In genomic region chr14:24688030-24688658, GRCh38 we compare ENCODE assay signal across 20 cellular contexts. TPM values are rescaled to one million over a fixed set of nuclear protein-coding genes. Genes with fewer than 3 reads are reported as not detected.
DNase-seq lines count a peak whose midpoint lies in the region; ATAC-seq, FAIRE-seq and TF ChIP-seq lines count a peak whose summit lies in the region.
"Had no signal": no experiment of that assay in that cellular context is flagged by ENCODE, and none has a peak within 500 bp of the region (broad histone marks: within the 10 kb centered on the region; RNA-seq: fewer than 3 reads in every experiment).

No MANE protein-coding gene starts in this region.

- peak overlapping the region; percentile 88 for H2AFZ ChIP-seq in K562 (ENCODE audit: low read depth, low read length)
- H2AFZ ChIP-seq: PC-9 had no signal

- H3K79me2 ChIP-seq in K562 (ENCODE audit: control insufficient read depth, insufficient read depth, low read length) = no peaks in the 10 kb centered on the region

- H3K9me1 ChIP-seq in K562 (ENCODE audit: control insufficient read depth, insufficient read depth, low read length) = no peaks in the 10 kb centered on the region

- FAIRE-seq in K562 (lab: Jason Lieb, UNC) = peak; percentile 65
- FAIRE-seq: A204.1, D721Med had no signal

- peak overlapping the region; percentile 61 for H3K4me2 ChIP-seq in K562 (ENCODE audit: insufficient read depth, low read length)
- H3K4me2 ChIP-seq: BLaER1, PC-9 had no signal

- intact Hi-C loops in K562 (cut with micrococcal nuclease) = no loop called here

- no peaks in the 10 kb centered on the region for H3K36me3 ChIP-seq in K562 (ENCODE audit: control insufficient read depth, insufficient read depth, low read length)
- H3K36me3 ChIP-seq: BLaER1, SJSA1 had no signal

- TF ChIP-seq EP300 in K562 (IDR thresholded peaks at IDR 0.05; ENCODE audit: low read length) = peak; percentile 91

- POLR2A ChIA-PET in K562 (lab: Yijun Ruan, JAX) = no interaction called here
- POLR2A ChIA-PET in HEK293T (lab: Yijun Ruan, JAX) = no interaction called here

- BruUV-seq in K562 (replicated peaks; lab: Mats Ljungman, UMichigan) = no TSS peak

- WGBS in K562 (ENCODE audit: insufficient coverage, low coverage, missing lambda C conversion rate) = 46% methylated on average over 4 of the region's 6 CpGs

- no peak for TF ChIP-seq POLR2A in K562 (conservative IDR thresholded peaks at IDR 0.05)

- H3K27me3 ChIP-seq in K562 (ENCODE audit: control insufficient read depth in 2 of 2, insufficient read depth in 2 of 2, low read length in 2 of 2) = no peaks in the 10 kb centered on the region
- H3K27me3 ChIP-seq: BLaER1, SJSA1 had no signal

- H3K9ac ChIP-seq in K562 (ENCODE audit: insufficient read depth in 1 of 2, low read depth in 2 of 2, low read length in 2 of 2) = no peak overlapping the region
- H3K9ac ChIP-seq: BLaER1 had no signal

- H3K9me3 ChIP-seq in K562 (replicated peaks; ENCODE audit: control insufficient read depth, insufficient read depth, low read depth, low read length) = peaks cover 5% of the 10 kb centered on the region
- H3K9me3 ChIP-seq: BLaER1, SJSA1 had no signal

- no peak for DNase-seq in T-helper 2 cell treated with Interferon-gamma antibody and Interleukin-4, amounts not matched to agents 5 μg/mL and 100 μg/mL, for 36 hours (ENCODE audit: low spot score)
- no peak for DNase-seq in T-helper 2 cell
- peak; percentile 85 for DNase-seq in OCI-M1 (lab: John Stamatoyannopoulos, UW)
- DNase-seq in K562 (ENCODE audit: extremely low read depth in 1 of 4, low spot score in 3 of 4) = peak; percentile 78 to 88 (median 85)
- DNase-seq in natural killer cell treated with Interleukin-12 subunit alpha and Interleukin-12 subunit beta and Interleukin-15 and Interleukin-18, amount 100 ng/mL, for 72 hours (ENCODE audit: low spot score) = no peak
- no peak for DNase-seq in T1000 (lab: John Stamatoyannopoulos, UW)
- DNase-seq in HEK293T (ENCODE audit: extremely low spot score) = no peak
- DNase-seq: CD8-positive, alpha-beta memory T cell; H7; NCI-H1105 treated with DMSO at 0.1 percent for 48 hours; NCI-H1694 treated with DMSO at 0.1 percent for 48 hours; PC-9; SW 1271 had no signal

- no peaks in the 10 kb centered on the region for H4K20me1 ChIP-seq in K562 (replicated peaks; ENCODE audit: control insufficient read depth, insufficient read depth, low read length)
- H4K20me1 ChIP-seq: BLaER1 had no signal

- TF ChIP-seq RAD21 in K562 (CRISPR knock-in tag; conservative IDR thresholded peaks at IDR 0.05 in 1 of 2, IDR thresholded peaks at IDR 0.05 in 1 of 2) = no peak

- no peaks in the 10 kb centered on the region for H3K9me3 Mint-ChIP-seq in T-helper 2 cell treated with Interferon-gamma antibody and Interleukin-4, amounts not matched to agents 5 μg/mL and 100 μg/mL, for 36 hours
- H3K9me3 Mint-ChIP-seq in natural killer cell treated with Interleukin-12 subunit alpha and Interleukin-12 subunit beta and Interleukin-15 and Interleukin-18, amount 100 ng/mL, for 72 hours = peaks cover 3% of the 10 kb centered on the region
- H3K9me3 Mint-ChIP-seq: CD8-positive, alpha-beta memory T cell had no signal

- no peak overlapping the region for H3K4me3 ChIP-seq in K562
- H3K4me3 ChIP-seq: BLaER1, PC-9, SJSA1 had no signal

- peaks cover 5% of the 10 kb centered on the region for H3K36me3 Mint-ChIP-seq in T-helper 2 cell treated with Interferon-gamma antibody and Interleukin-4, amounts not matched to agents 5 μg/mL and 100 μg/mL, for 36 hours (ENCODE audit: low read depth)
- H3K36me3 Mint-ChIP-seq in natural killer cell treated with Interleukin-12 subunit alpha and Interleukin-12 subunit beta and Interleukin-15 and Interleukin-18, amount 100 ng/mL, for 72 hours = peaks cover 8% of the 10 kb centered on the region
- H3K36me3 Mint-ChIP-seq: CD8-positive, alpha-beta memory T cell had no signal

- no peaks in the 10 kb centered on the region for H3K27me3 Mint-ChIP-seq in T-helper 2 cell treated with Interferon-gamma antibody and Interleukin-4, amounts not matched to agents 5 μg/mL and 100 μg/mL, for 36 hours (ENCODE audit: low read depth)
- no peaks in the 10 kb centered on the region for H3K27me3 Mint-ChIP-seq in natural killer cell treated with Interleukin-12 subunit alpha and Interleukin-12 subunit beta and Interleukin-15 and Interleukin-18, amount 100 ng/mL, for 72 hours
- H3K27me3 Mint-ChIP-seq: CD8-positive, alpha-beta memory T cell had no signal

- CTCF ChIA-PET in K562 (lab: Yijun Ruan, JAX; ENCODE audit: low intra/inter-chr PET ratio) (no interaction called here), HEK293T (lab: Yijun Ruan, JAX) (no interaction called here)

- no peak overlapping the region for H3K27ac Mint-ChIP-seq in T-helper 2 cell treated with Interferon-gamma antibody and Interleukin-4, amounts not matched to agents 5 μg/mL and 100 μg/mL, for 36 hours
- H3K27ac Mint-ChIP-seq in natural killer cell treated with Interleukin-12 subunit alpha and Interleukin-12 subunit beta and Interleukin-15 and Interleukin-18, amount 100 ng/mL, for 72 hours = peak overlapping the region; percentile 36 to 68
- H3K27ac Mint-ChIP-seq: CD8-positive, alpha-beta memory T cell had no signal

- ATAC-seq in K562 = peak; percentile 94
- ATAC-seq in natural killer cell treated with Interleukin-12 subunit alpha and Interleukin-12 subunit beta and Interleukin-15 and Interleukin-18, amount 100 ng/mL, for 72 hours = no peak
- no peak for ATAC-seq in GM21390 (IDR thresholded peaks at IDR 0.05; ENCODE audit: unreplicated experiment)

- peaks cover 0 to 24% of the 10 kb centered on the region in 2 experiments; a peak in 3 of 5 replicates for H3K4me1 ChIP-seq in K562 (replicated peaks in 1 of 2; ENCODE audit: control insufficient read depth in 2 of 2, insufficient read depth in 2 of 2, low read length in 2 of 2)
- H3K4me1 ChIP-seq: SJSA1 had no signal

- peaks cover 53% of the 10 kb centered on the region for H3K4me1 Mint-ChIP-seq in T-helper 2 cell treated with Interferon-gamma antibody and Interleukin-4, amounts not matched to agents 5 μg/mL and 100 μg/mL, for 36 hours (ENCODE audit: low read depth)
- peaks cover 49 to 65% of the 10 kb centered on the region in 2 donors for H3K4me1 Mint-ChIP-seq in natural killer cell treated with Interleukin-12 subunit alpha and Interleukin-12 subunit beta and Interleukin-15 and Interleukin-18, amount 100 ng/mL, for 72 hours (ENCODE audit: low read depth in 2 of 2)

- no peak for TF ChIP-seq CTCF in K562 (IDR thresholded peaks at IDR 0.05 in 2 of 3, conservative IDR thresholded peaks at IDR 0.05 in 1 of 3; ENCODE audit: insufficient read depth in 2 of 3, low read depth in 1 of 3, low read length in 3 of 3)

- H3K4me3 Mint-ChIP-seq in T-helper 2 cell treated with Interferon-gamma antibody and Interleukin-4, amounts not matched to agents 5 μg/mL and 100 μg/mL, for 36 hours = peak overlapping the region; percentile 20
- H3K4me3 Mint-ChIP-seq in natural killer cell treated with Interleukin-12 subunit alpha and Interleukin-12 subunit beta and Interleukin-15 and Interleukin-18, amount 100 ng/mL, for 72 hours = peak overlapping the region; percentile 14

- H3K27ac ChIP-seq in K562 (ENCODE audit: extremely low read depth, low read depth, low read length) = peak overlapping the region; percentile 75
- H3K27ac ChIP-seq: BLaER1, PC-9, SJSA1 had no signal

- in situ Hi-C loops in K562 (cut with MboI) = loop anchor here (25.0 kb wide), 1 partner anchor 351 kb away; the partner anchor contains the start of genes ADCY4 and RIPK3

TF ChIP-seq in K562, 482 proteins besides CTCF, POLR2A, EP300 and RAD21 (continues in another document):
- TF ChIP-seq ZNF766 (CRISPR knock-in tag; conservative IDR thresholded peaks at IDR 0.05) = 0 out of 2 replicates have a peak, but pooled peaks have one; percentile 27

TF ChIP-seq in HEK293T, 16 proteins besides CTCF, POLR2A, EP300 and RAD21 (continues in another document):
- TF ChIP-seq ARNT (IDR thresholded peaks at IDR 0.05) = no peak
- no peak for TF ChIP-seq FOXK2 (IDR thresholded peaks at IDR 0.05)
- TF ChIP-seq L3MBTL2 (conservative IDR thresholded peaks at IDR 0.05) = no peak
- TF ChIP-seq NFRKB (IDR thresholded peaks at IDR 0.05) = no peak
- TF ChIP-seq CTBP1 (IDR thresholded peaks at IDR 0.05; ENCODE audit: borderline replicate concordance) = no peak
- no peak for TF ChIP-seq HDGF (IDR thresholded peaks at IDR 0.05; ENCODE audit: borderline replicate concordance)
- TF ChIP-seq ZNF384 (IDR thresholded peaks at IDR 0.05) = no peak
- TF ChIP-seq TARDBP (IDR thresholded peaks at IDR 0.05) = no peak
- TF ChIP-seq PKNOX1 (IDR thresholded peaks at IDR 0.05) = no peak
- TF ChIP-seq SP1 (IDR thresholded peaks at IDR 0.05) = no peak
- no peak for TF ChIP-seq FOXA1 (IDR thresholded peaks at IDR 0.05)

RNA-seq across cellular contexts. Expression of gene GZMB, which starts 54.2 kb away (rescaled TPM):
- not detected in 2 replicates for total RNA-seq in K562 (2011; cell fraction: chromatin; rRNA removed; ENCODE audit: low replicate concordance)
- 0.33 TPM in 1 of 2 replicates, not detected in the other for total RNA-seq in K562 (2011; cell fraction: nucleolus; rRNA removed)
- total RNA-seq in K562 (2011; cell fraction: nucleoplasm; rRNA removed) = not detected in 2 replicates
- not detected in 2 replicates for total RNA-seq in K562 (2014; rRNA removed)
- total RNA-seq in K562 (2014; rRNA removed; fragmentation: Illumina TruSeq; extraction: Trizol) = not detected in 2 replicates
- total RNA-seq in K562 (2015; rRNA removed; fragmentation: Illumina TruSeq; extraction: Trizol) = 0.23 TPM in 1 of 2 replicates, not detected in the other
- total RNA-seq in K562 (2021) = 0.95 and 1.2 TPM in 2 replicates
- polyA plus RNA-seq in K562 (2011; rRNA removed) = 0.08 TPM in 1 of 2 replicates, not detected in the other
- 0.09 TPM in 1 of 2 replicates, not detected in the other for polyA plus RNA-seq in K562 (2011; cell fraction: cytosol; rRNA removed)
- not detected in 2 replicates for polyA plus RNA-seq in K562 (2011; cell fraction: nucleus; rRNA removed)
- polyA plus RNA-seq in K562 (2012) = 0.29 and 0.86 TPM in 2 replicates
- not detected in 2 replicates for polyA plus RNA-seq in K562 (2014; fragmentation: Illumina TruSeq; extraction: Trizol)
- not detected for polyA plus RNA-seq in K562 (2014; fragmentation: Nextera tagmentation; extraction: Ambion mirVana)
- 0.68 TPM in 1 of 2 replicates, not detected in the other for polyA plus RNA-seq in K562 (2014; rRNA removed)
- polyA minus RNA-seq in K562 (2011; rRNA and poly(A)+ RNA removed) = not detected in 2 replicates
- not detected in 2 replicates for polyA minus RNA-seq in K562 (2011; cell fraction: cytosol; rRNA and poly(A)+ RNA removed)
- not detected in 2 replicates for polyA minus RNA-seq in K562 (2011; cell fraction: nucleus; rRNA and poly(A)+ RNA removed)
- 1,000 to 10,000 TPM; 1,173 to 2,090 TPM for total RNA-seq in natural killer cell treated with Interleukin-12 subunit alpha and Interleukin-12 subunit beta and Interleukin-15 and Interleukin-18, amount 100 ng/mL, for 72 hours
- total RNA-seq: H7, MCF 10A, NCI-H460, PC-9 had no signal

Comparison
In these comparisons a context has a peak if more than half of its experiments do, and no peak if none do; other contexts are left out.
1. DNase-seq: peak in OCI-M1 (single experiment) and K562 (4 of 4); none in T-helper 2 cell treated with Interferon-gamma antibody and Interleukin-4, amounts not matched to agents 5 μg/mL and 100 μg/mL, for 36 hours (single experiment), T-helper 2 cell (0 of 5), natural killer cell treated with Interleukin-12 subunit alpha and Interleukin-12 subunit beta and Interleukin-15 and Interleukin-18, amount 100 ng/mL, for 72 hours (single experiment), T1000 (single experiment) and HEK293T (single experiment).
2. RNA of gene GZMB, which starts 54.2 kb away (total RNA-seq): 1,173 to 2,090 TPM in natural killer cell treated with Interleukin-12 subunit alpha and Interleukin-12 subunit beta and Interleukin-15 and Interleukin-18, amount 100 ng/mL, for 72 hours; 0.23 to 1.2 TPM in K562; every median in the first group is over 100 times any median in the second.